13 cellular contexts compared by ENCODE assay signal in genomic region chr17:888998-889401, GRCh38.
DNase-seq lines count a peak whose midpoint lies in the region; ATAC-seq and TF ChIP-seq lines count a peak whose summit lies in the region.
"Had no signal": no experiment of that assay in that cellular context is flagged by ENCODE, and none has a peak within 500 bp of the region (broad histone marks: within the 10 kb centered on the region; RNA-seq: fewer than 3 reads in every experiment).

No MANE protein-coding gene starts in this region.

- H3F3A ChIP-seq in neural progenitor cell (ENCODE audit: low read depth) = peaks cover 15% of the 10 kb centered on the region

- H3K9me3 Mint-ChIP-seq in activated CD4-positive, alpha-beta memory T cell treated with anti-CD3 and anti-CD28 coated beads for 36 hours = no peaks in the 10 kb centered on the region
- H3K9me3 Mint-ChIP-seq in neural progenitor cell = peaks cover 21% of the 10 kb centered on the region
- H3K9me3 Mint-ChIP-seq: activated naive CD8-positive, alpha-beta T cell treated with anti-CD3 and anti-CD28 coated beads, Interleukin-2, amount 10 ng/mL, durations not matched to agents 7 days and 5 days had no signal

- no peak for TF ChIP-seq POLR2A in GM18505 (IDR thresholded peaks at IDR 0.05; ENCODE audit: borderline replicate concordance, extremely low read depth, insufficient read depth, insufficient read length)

- H3K36me3 ChIP-seq in KOPT-K1 (ENCODE audit: insufficient read depth, low read length) (no peaks in the 10 kb centered on the region), neural progenitor cell (no peaks in the 10 kb centered on the region)

- no peaks in the 10 kb centered on the region for H3K27me3 ChIP-seq in neural progenitor cell

- no peak overlapping the region for H3K9ac ChIP-seq in neural progenitor cell

- no peak for TF ChIP-seq CTCF in neural progenitor cell (IDR thresholded peaks at IDR 0.05)

- H3K27me3 Mint-ChIP-seq in activated CD4-positive, alpha-beta memory T cell treated with anti-CD3 and anti-CD28 coated beads for 36 hours = peaks cover 24% of the 10 kb centered on the region
- peaks cover 7% of the 10 kb centered on the region for H3K27me3 Mint-ChIP-seq in neural progenitor cell (ENCODE audit: insufficient read depth, low read depth)

- no peak overlapping the region for H3K27ac Mint-ChIP-seq in activated CD4-positive, alpha-beta memory T cell treated with anti-CD3 and anti-CD28 coated beads for 36 hours
- H3K27ac Mint-ChIP-seq in neural progenitor cell = peak overlapping the region; percentile 91
- H3K27ac Mint-ChIP-seq: activated naive CD8-positive, alpha-beta T cell treated with anti-CD3 and anti-CD28 coated beads, Interleukin-2, amount 10 ng/mL, durations not matched to agents 7 days and 5 days had no signal

- no peak overlapping the region for H3K4me2 ChIP-seq in neural progenitor cell

- H3K4me3 Mint-ChIP-seq in activated CD4-positive, alpha-beta memory T cell treated with anti-CD3 and anti-CD28 coated beads for 36 hours = no peak overlapping the region
- H3K4me3 Mint-ChIP-seq in neural progenitor cell = no peak overlapping the region
- H3K4me3 Mint-ChIP-seq: activated naive CD8-positive, alpha-beta T cell treated with anti-CD3 and anti-CD28 coated beads, Interleukin-2, amount 10 ng/mL, durations not matched to agents 7 days and 5 days had no signal

- H3K36me3 Mint-ChIP-seq in activated CD4-positive, alpha-beta memory T cell treated with anti-CD3 and anti-CD28 coated beads for 36 hours = no peaks in the 10 kb centered on the region
- peaks cover 20% of the 10 kb centered on the region for H3K36me3 Mint-ChIP-seq in neural progenitor cell
- H3K36me3 Mint-ChIP-seq: activated naive CD8-positive, alpha-beta T cell treated with anti-CD3 and anti-CD28 coated beads, Interleukin-2, amount 10 ng/mL, durations not matched to agents 7 days and 5 days had no signal

- H3K4me1 Mint-ChIP-seq in activated CD4-positive, alpha-beta memory T cell treated with anti-CD3 and anti-CD28 coated beads for 36 hours (ENCODE audit: low read depth) = peaks cover 4% of the 10 kb centered on the region
- H3K4me1 Mint-ChIP-seq in neural progenitor cell = peaks cover 40% of the 10 kb centered on the region

- intact Hi-C loops in activated CD4-positive, alpha-beta memory T cell treated with anti-CD3 and anti-CD28 coated beads for 36 hours (cut with micrococcal nuclease) = no loop called here

- peaks cover 66% of the 10 kb centered on the region for H3K79me2 ChIP-seq in neural progenitor cell (ENCODE audit: low read depth)

- CTCF ChIA-PET in activated CD4-positive, alpha-beta memory T cell treated with anti-CD3 and anti-CD28 coated beads for 36 hours (lab: Charles Lee) = interaction anchor here (0.9 to 1.7 kb wide), 3 partner anchors 9 to 167 kb away, joined by 4 to 5 read pairs (median 5); no protein-coding TSS in a partner anchor

- H3K9me3 ChIP-seq in KOPT-K1 (ENCODE audit: insufficient read depth, low read length, poor library complexity, severe bottlenecking) (no peaks in the 10 kb centered on the region), neural progenitor cell (ENCODE audit: low read depth) (no peaks in the 10 kb centered on the region)

- peaks cover 28% of the 10 kb centered on the region for H4K20me1 ChIP-seq in neural progenitor cell (ENCODE audit: low read depth)

- H2AFZ ChIP-seq in neural progenitor cell (replicated peaks) = no peak overlapping the region

- peak; percentile 21 for DNase-seq in activated CD4-positive, alpha-beta T cell treated with anti-CD3 and anti-CD28 coated beads for 48 hours
- no peak for DNase-seq in activated CD4-positive, alpha-beta T cell treated with anti-CD3 and anti-CD28 coated beads for 4 hours
- peak; percentile 48 for DNase-seq in activated CD4-positive, alpha-beta memory T cell treated with anti-CD3 and anti-CD28 coated beads for 36 hours
- no peak for DNase-seq in neural progenitor cell (ENCODE audit: low spot score)
- no peak for DNase-seq in NCI-H146 (lab: John Stamatoyannopoulos, UW)
- DNase-seq in A172 (ENCODE audit: low spot score) = no peak
- DNase-seq: activated CD4-positive, CD25-positive, alpha-beta regulatory T cell; activated naive CD8-positive, alpha-beta T cell treated with anti-CD3 and anti-CD28 coated beads, Interleukin-2, amount 10 ng/mL, durations not matched to agents 7 days and 5 days; Calu3; NCI-H1694 treated with DMSO at 0.1 percent for 48 hours had no signal

- POLR2A ChIA-PET in activated CD4-positive, alpha-beta memory T cell treated with anti-CD3 and anti-CD28 coated beads for 36 hours (lab: Charles Lee) = interaction anchor here (0.6 kb wide), 1 partner anchor 122 kb away, joined by 3 read pairs; no protein-coding TSS in a partner anchor

- H3K4me1 ChIP-seq in neural progenitor cell = peaks cover 6% of the 10 kb centered on the region

- H3K27ac ChIP-seq in KOPT-K1 (ENCODE audit: low read depth, low read length, poor library complexity, severe bottlenecking) (peak overlapping the region; percentile 20), neural progenitor cell (no peak overlapping the region)

- H3K4me3 ChIP-seq in neural progenitor cell = no peak overlapping the region

- no peak for ATAC-seq in GM18505 (IDR thresholded peaks at IDR 0.05; ENCODE audit: unreplicated experiment)
- ATAC-seq: SK-N-SH treated with all-trans-retinoic acid at 6 μM for 48 hours had no signal

Comparison
In these comparisons a context has a peak if more than half of its experiments do, and no peak if none do; other contexts are left out.
1. DNase-seq: peak in activated CD4-positive, alpha-beta T cell treated with anti-CD3 and anti-CD28 coated beads for 48 hours (single experiment) and activated CD4-positive, alpha-beta memory T cell treated with anti-CD3 and anti-CD28 coated beads for 36 hours (single experiment); none in activated CD4-positive, alpha-beta T cell treated with anti-CD3 and anti-CD28 coated beads for 4 hours (0 of 2), neural progenitor cell (single experiment), NCI-H146 (single experiment) and A172 (single experiment).